In the genomic region with DNA sequence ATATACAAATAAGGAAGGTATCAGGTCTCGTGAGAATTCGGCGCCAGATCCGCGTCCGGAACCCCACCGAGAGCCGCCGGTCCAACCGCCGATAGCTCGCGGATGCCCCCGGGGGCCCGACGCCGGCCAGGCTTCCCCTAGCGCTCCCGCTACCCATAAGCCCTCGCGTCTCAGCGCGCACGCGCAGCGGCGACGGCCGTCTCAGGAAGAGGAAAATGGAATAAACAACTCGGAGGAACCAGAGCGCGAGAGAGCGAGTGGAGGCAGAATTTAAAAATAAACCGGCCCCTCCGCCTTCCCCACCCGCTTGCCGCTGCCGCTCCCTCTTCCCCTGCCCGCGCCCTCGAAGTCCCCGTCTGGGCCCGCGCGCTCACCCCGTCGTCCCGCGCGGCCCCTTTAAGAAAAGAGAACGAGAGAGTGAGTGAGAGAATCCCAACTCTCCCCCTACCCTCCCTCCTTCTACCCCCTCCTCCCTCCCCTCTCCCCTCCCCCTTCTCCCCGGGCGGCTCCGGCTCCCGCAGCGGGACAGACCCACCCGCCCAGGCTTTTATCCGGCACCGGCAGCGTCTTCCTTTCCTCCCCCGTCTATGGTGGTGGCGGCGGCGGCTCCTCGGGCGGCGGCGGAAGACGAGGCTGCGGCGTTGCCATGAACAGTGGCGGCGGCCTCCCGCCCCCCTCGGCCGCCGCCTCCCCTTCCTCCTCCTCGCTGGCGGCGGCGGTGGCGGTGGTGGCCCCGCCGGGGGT, we compare ENCODE assay signal across 8 cellular contexts. TPM values are rescaled to one million over a fixed set of nuclear protein-coding genes. Genes with fewer than 3 reads are reported as not detected.
DNase-seq lines count a peak whose midpoint lies in the region; ATAC-seq, FAIRE-seq and TF ChIP-seq lines count a peak whose summit lies in the region.

A gene with protein sequence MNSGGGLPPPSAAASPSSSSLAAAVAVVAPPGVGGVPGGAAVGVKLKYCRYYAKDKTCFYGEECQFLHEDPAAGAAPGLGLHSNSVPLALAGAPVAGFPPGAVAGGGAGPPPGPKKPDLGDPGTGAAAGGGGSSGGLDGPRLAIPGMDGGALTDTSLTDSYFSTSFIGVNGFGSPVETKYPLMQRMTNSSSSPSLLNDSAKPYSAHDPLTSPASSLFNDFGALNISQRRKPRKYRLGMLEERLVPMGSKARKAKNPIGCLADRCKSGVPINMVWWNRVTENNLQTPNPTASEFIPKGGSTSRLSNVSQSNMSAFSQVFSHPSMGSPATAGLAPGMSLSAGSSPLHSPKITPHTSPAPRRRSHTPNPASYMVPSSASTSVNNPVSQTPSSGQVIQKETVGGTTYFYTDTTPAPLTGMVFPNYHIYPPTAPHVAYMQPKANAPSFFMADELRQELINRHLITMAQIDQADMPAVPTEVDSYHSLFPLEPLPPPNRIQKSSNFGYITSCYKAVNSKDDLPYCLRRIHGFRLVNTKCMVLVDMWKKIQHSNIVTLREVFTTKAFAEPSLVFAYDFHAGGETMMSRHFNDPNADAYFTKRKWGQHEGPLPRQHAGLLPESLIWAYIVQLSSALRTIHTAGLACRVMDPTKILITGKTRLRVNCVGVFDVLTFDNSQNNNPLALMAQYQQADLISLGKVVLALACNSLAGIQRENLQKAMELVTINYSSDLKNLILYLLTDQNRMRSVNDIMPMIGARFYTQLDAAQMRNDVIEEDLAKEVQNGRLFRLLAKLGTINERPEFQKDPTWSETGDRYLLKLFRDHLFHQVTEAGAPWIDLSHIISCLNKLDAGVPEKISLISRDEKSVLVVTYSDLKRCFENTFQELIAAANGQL (plus strand): TSS at position 534 of the 744 bp plus-strand sequence. CDS start 113 bp downstream, at position 647.

- WGBS in HUES64: 0% methylated on average over 79 of the region's 84 CpGs

- H3K4me3 ChIP-seq in HUES64 (ENCODE audit: low read length) (peak within 1 kb of the TSS; percentile 77), PC-9 (peak within 1 kb of the TSS; percentile 93), mucosa of stomach (ENCODE audit: low read length) (peak within 1 kb of the TSS; percentile 64)

- H3K4me2 ChIP-seq in PC-9: peak within 1 kb of the TSS; percentile 92

- BruUV-seq in PC-9 (replicated peaks; lab: Mats Ljungman, UMichigan): no TSS peak

- FAIRE-seq in D721Med (lab: Jason Lieb, UNC): no peak

- H3K9ac ChIP-seq in HUES64 (ENCODE audit: low read depth, low read length) (peak within 1 kb of the TSS; percentile 94), mucosa of stomach (ENCODE audit: low read length) (peak within 1 kb of the TSS; percentile 99)

- CTCF ChIA-PET in PC-9 (lab: Charles Lee): no interaction called here

- H3K9me3 ChIP-seq in HUES64 (ENCODE audit: insufficient read depth, low read depth, low read length) (no peaks in the 10 kb centered on the region), PC-9 (ENCODE audit: insufficient read depth, low read depth) (no peaks in the 10 kb centered on the region), mucosa of stomach (ENCODE audit: control insufficient read depth, low read length) (no peaks in the 10 kb centered on the region)

- peak; percentile 54 for DNase-seq in D721Med (ENCODE audit: insufficient read length, low spot score)
- DNase-seq in PC-9: peak; percentile 77 to 81
- DNase-seq in activated T-cell treated with anti-CD3 and anti-CD28 coated beads, Interleukin-2, amount 50 U/mL, for 1 hour: peak; percentile 93
- peak; percentile 92 to 95 for DNase-seq in erythroblast (lab: John Stamatoyannopoulos, UW)
- peak; percentile 81 to 86 for DNase-seq in stimulated activated CD8-positive, alpha-beta memory T cell treated with anti-CD3 and anti-CD28 coated beads, Interleukin-7, amount 100 ng/mL, for 1 hour (ENCODE audit: low read depth in 2 of 2)

- H4K20me1 ChIP-seq in PC-9 (ENCODE audit: insufficient read depth): peaks cover 30% of the 10 kb centered on the region

- H3K27me3 ChIP-seq in HUES64 (ENCODE audit: insufficient read depth, low read length): no peaks in the 10 kb centered on the region
- no peaks in the 10 kb centered on the region for H3K27me3 ChIP-seq in PC-9 (ENCODE audit: insufficient read depth, low read depth)
- no peaks in the 10 kb centered on the region for H3K27me3 ChIP-seq in mucosa of stomach (ENCODE audit: control insufficient read depth, insufficient read depth, low read length)

- H3K27ac ChIP-seq in HUES64 (ENCODE audit: low read depth, low read length): peak within 1 kb of the TSS; percentile 99
- peak within 1 kb of the TSS; percentile 78 for H3K27ac ChIP-seq in PC-9

- no peaks in the 10 kb centered on the region for H3K36me3 ChIP-seq in HUES64 (ENCODE audit: insufficient read depth, low read length)
- peaks cover 1% of the 10 kb centered on the region; the same call in 1 of the 2 replicates for H3K36me3 ChIP-seq in PC-9 (ENCODE audit: low read depth)
- H3K36me3 ChIP-seq in mucosa of stomach (ENCODE audit: control insufficient read depth, insufficient read depth, low read length): no peaks in the 10 kb centered on the region

- peaks cover 15% of the 10 kb centered on the region; the same call in 1 of the 2 replicates for H3F3A ChIP-seq in PC-9 (ENCODE audit: insufficient read depth, low read depth)

- no peak for TF ChIP-seq CTCF in D721Med (IDR thresholded peaks at IDR 0.05; ENCODE audit: insufficient read depth, missing control alignments)
- TF ChIP-seq CTCF in PC-9 (conservative IDR thresholded peaks at IDR 0.05): no peak

- no peaks in the 10 kb centered on the region for H3K9me2 ChIP-seq in PC-9 (ENCODE audit: insufficient read depth)

- H2AFZ ChIP-seq in PC-9: peak within 1 kb of the TSS; percentile 88

- intact Hi-C loops in PC-9 (cut with micrococcal nuclease; ENCODE audit: unreplicated experiment): loop anchor here (2.0 kb wide), 1 partner anchor 43 kb away; no protein-coding TSS in a partner anchor

- POLR2A ChIA-PET in PC-9 (lab: Charles Lee; ENCODE audit: unreplicated experiment): interaction anchor here (0.6 kb wide), 1 partner anchor 23 kb away, joined by 5 read pairs; no protein-coding TSS in a partner anchor

- peaks cover 23% of the 10 kb centered on the region for H3K4me1 ChIP-seq in HUES64 (ENCODE audit: insufficient read depth, low read length)
- H3K4me1 ChIP-seq in PC-9 (replicated peaks; ENCODE audit: insufficient read depth): peaks cover 35% of the 10 kb centered on the region
- H3K4me1 ChIP-seq in mucosa of stomach (ENCODE audit: control insufficient read depth, insufficient read depth, low read length): peaks cover 7% of the 10 kb centered on the region

- TF ChIP-seq POLR2A in erythroblast (IDR thresholded peaks at IDR 0.05; ENCODE audit: low read length): peak; percentile 85

- H3K79me2 ChIP-seq in PC-9 (ENCODE audit: low read depth): peaks cover 68% of the 10 kb centered on the region

- ATAC-seq in GM21390 (IDR thresholded peaks at IDR 0.05; ENCODE audit: unreplicated experiment): peak; percentile 54

RNA-seq across cellular contexts. Expression of the gene that starts here (rescaled TPM):
- polyA plus RNA-seq in HUES64 (2013, experiment 1 of 2): 17.2 TPM
- 16.7 TPM for polyA plus RNA-seq in HUES64 (2013, experiment 2 of 2)
- total RNA-seq in PC-9 (2021): 29.2 and 34.6 TPM in 2 replicates

Comparison
In these comparisons a context has a peak if more than half of its experiments do, and no peak if none do; other contexts are left out.
1. Peak in every context shown above with its lines: DNase-seq, ATAC-seq, H3K4me3 ChIP-seq and H3K27ac ChIP-seq.